ENCODE assay signal across 8 cellular contexts in genomic region chr11:123060265-123061000, GRCh38. TPM values are rescaled to one million over a fixed set of nuclear protein-coding genes. Genes with fewer than 3 reads are reported as not detected.
DNase-seq lines count a peak whose midpoint lies in the region; ATAC-seq and TF ChIP-seq lines count a peak whose summit lies in the region.

No MANE protein-coding gene starts in this region.

- peaks cover 3% of the 10 kb centered on the region for H3K4me1 ChIP-seq in endodermal cell (ENCODE audit: control insufficient read depth, insufficient read depth, low read length)
- H3K4me1 ChIP-seq in neutrophil (ENCODE audit: control insufficient read depth in 1 of 2, insufficient read depth in 1 of 2, low read depth in 1 of 2, low read length in 1 of 2) = peaks cover 40 to 51% of the 10 kb centered on the region in 2 experiments

- no peaks in the 10 kb centered on the region for H3K9me3 Mint-ChIP-seq in endodermal cell

- H3K36me3 ChIP-seq in endodermal cell (ENCODE audit: control insufficient read depth, insufficient read depth, low read length) (peaks cover 62% of the 10 kb centered on the region), neutrophil (peaks cover 62% of the 10 kb centered on the region)

- H3K27ac ChIP-seq in endodermal cell (ENCODE audit: low read depth, low read length) = no peak overlapping the region
- H3K27ac ChIP-seq in neutrophil = peak overlapping the region; percentile 100

- H3K27ac Mint-ChIP-seq in endodermal cell = peak overlapping the region; percentile 94

- H3K4me3 ChIP-seq in endodermal cell (ENCODE audit: low read length) = peak overlapping the region; percentile 84
- H3K4me3 ChIP-seq in neutrophil (ENCODE audit: low read depth in 1 of 2, low read length in 1 of 2) = peak overlapping the region; percentile 84 to 99

- peak; percentile 23 for TF ChIP-seq POLR2A in GM18505 (IDR thresholded peaks at IDR 0.05; ENCODE audit: borderline replicate concordance, extremely low read depth, insufficient read depth, insufficient read length)

- H3K36me3 Mint-ChIP-seq in endodermal cell (ENCODE audit: low read depth) = peaks cover 62% of the 10 kb centered on the region

- H3K4me1 Mint-ChIP-seq in endodermal cell = peaks cover 44% of the 10 kb centered on the region

- no peaks in the 10 kb centered on the region for H3K9me3 ChIP-seq in endodermal cell (ENCODE audit: control insufficient read depth, low read length)
- no peaks in the 10 kb centered on the region for H3K9me3 ChIP-seq in neutrophil

- H3K27me3 Mint-ChIP-seq in endodermal cell (ENCODE audit: insufficient read depth) = no peaks in the 10 kb centered on the region

- H3K4me3 Mint-ChIP-seq in endodermal cell = peak overlapping the region; percentile 98

- H3K27me3 ChIP-seq in endodermal cell (ENCODE audit: control insufficient read depth, insufficient read depth, low read length, poor library complexity, severe bottlenecking) (no peaks in the 10 kb centered on the region), neutrophil (no peaks in the 10 kb centered on the region)

- ATAC-seq in GM18505 (IDR thresholded peaks at IDR 0.05; ENCODE audit: unreplicated experiment) (no peak), GM21576 (IDR thresholded peaks at IDR 0.05; ENCODE audit: unreplicated experiment) (no peak)

- 7 to 12% methylated on average over 3 to 8 of the region's 8 CpGs for WGBS in endodermal cell (ENCODE audit: insufficient coverage in 1 of 2, insufficient read length in 1 of 2), 2 experiments

- TF ChIP-seq CTCF in endodermal cell (conservative IDR thresholded peaks at IDR 0.05) (no peak), neutrophil (IDR thresholded peaks at IDR 0.05) (no peak)

- peak; percentile 45 for DNase-seq in OCI-M1 (lab: John Stamatoyannopoulos, UW)
- no peak for DNase-seq in endodermal cell
- no peak for DNase-seq in DMS153 treated with DMSO at 0.1 percent for 48 hours (lab: John Stamatoyannopoulos, UW; ENCODE audit: unreplicated experiment)
- DNase-seq in NCI-H510A (lab: John Stamatoyannopoulos, UW) = no peak
- no peak for DNase-seq in DMS153 (lab: John Stamatoyannopoulos, UW)

- H3K9ac ChIP-seq in endodermal cell (ENCODE audit: extremely low read depth, low read length, poor library complexity, severe bottlenecking) = peak overlapping the region; percentile 99

RNA-seq across cellular contexts. Expression of gene HSPA8, which starts 1.5 kb away (rescaled TPM):
- total RNA-seq in endodermal cell = 1,000 to 10,000 TPM; 1,572 to 1,940 TPM
- 1,263 TPM for polyA plus RNA-seq in endodermal cell (2013, experiment 1 of 2)
- polyA plus RNA-seq in endodermal cell (2013, experiment 2 of 2) = 1,225 TPM
